In the genomic region with DNA sequence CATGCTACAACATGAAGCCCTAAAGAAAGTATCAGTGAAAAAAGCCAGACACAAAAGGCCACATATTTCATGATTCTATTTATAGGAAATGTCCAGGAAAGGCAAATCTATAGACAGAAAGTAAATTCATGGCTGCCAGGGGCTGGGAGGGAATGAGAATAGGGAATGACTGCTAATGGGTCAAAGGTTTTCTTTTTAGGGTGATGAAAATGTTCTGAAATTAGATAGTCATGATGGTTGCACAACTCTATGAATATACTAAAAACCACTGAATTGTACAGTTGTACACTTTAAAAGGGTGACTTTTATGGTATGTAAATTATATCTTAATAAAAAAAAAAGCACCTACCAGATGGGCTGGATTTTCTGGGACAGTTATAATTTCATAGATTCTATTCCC, we compare ENCODE assay signal across 20 cellular contexts.
"Had no signal": no experiment of that assay in that cellular context is flagged by ENCODE, and none has a peak within 500 bp of the region (broad histone marks: within the 10 kb centered on the region; RNA-seq: fewer than 3 reads in every experiment).

No MANE protein-coding gene starts in this region.

- H3K4me2 ChIP-seq: SK-N-SH had no signal

- H3K4me1 ChIP-seq: foreskin keratinocyte had no signal

- H3K27ac ChIP-seq: foreskin keratinocyte had no signal

- H3K9me3 ChIP-seq: SK-N-SH had no signal

- ATAC-seq: activated T-helper 17 cell treated with anti-CD3 and anti-CD28 coated beads, Interleukin-2, amount 50 U/mL, for 72 hours; foreskin keratinocyte; left ventricle myocardium superior; natural killer cell treated with Interleukin-12 subunit alpha and Interleukin-12 subunit beta and Interleukin-15 and Interleukin-18, amount 100 ng/mL, for 72 hours; right cardiac atrium; stimulated activated naive CD8-positive, alpha-beta T cell treated with anti-CD3 and anti-CD28 coated beads, Interleukin-15, Interleukin-2, amounts not matched to agents 100 U/mL and 50 U/mL, for 24 hours; T-cell had no signal

- H3K9me3 Mint-ChIP-seq: activated naive CD4-positive, alpha-beta T cell treated with anti-CD3 and anti-CD28 coated beads, Interleukin-2, amount 50 U/mL, for 24 hours; activated T-helper 17 cell treated with anti-CD3 and anti-CD28 coated beads, Interleukin-2, amount 50 U/mL, for 72 hours; natural killer cell treated with Interleukin-12 subunit alpha and Interleukin-12 subunit beta and Interleukin-15 and Interleukin-18, amount 100 ng/mL, for 72 hours; T-cell; type B pancreatic cell had no signal

- DNase-seq: activated CD4-positive, CD25-positive, alpha-beta regulatory T cell treated with anti-CD3 and anti-CD28 coated beads, Interleukin-2, amount 50 U/mL, for 72 hours; activated T-cell treated with anti-CD3 and anti-CD28 coated beads for 4 hours; amniotic stem cell; central memory CD4-positive, alpha-beta T cell; cortex of kidney; effector CD4-positive, alpha-beta T cell; foreskin keratinocyte; left ventricle myocardium superior; mesendoderm; occipital lobe; right cardiac atrium; SK-N-SH; stimulated activated naive CD8-positive, alpha-beta T cell treated with anti-CD3 and anti-CD28 coated beads, Interleukin-15, Interleukin-2, amounts not matched to agents 100 U/mL and 50 U/mL, for 24 hours; T-cell; T-helper 9 cell had no signal

- H3K27me3 ChIP-seq: foreskin keratinocyte had no signal

- H3K36me3 Mint-ChIP-seq: activated naive CD4-positive, alpha-beta T cell treated with anti-CD3 and anti-CD28 coated beads, Interleukin-2, amount 50 U/mL, for 24 hours; natural killer cell treated with Interleukin-12 subunit alpha and Interleukin-12 subunit beta and Interleukin-15 and Interleukin-18, amount 100 ng/mL, for 72 hours; T-cell; type B pancreatic cell had no signal

- H3K27me3 Mint-ChIP-seq: activated naive CD4-positive, alpha-beta T cell treated with anti-CD3 and anti-CD28 coated beads, Interleukin-2, amount 50 U/mL, for 24 hours; progenitor cell of endocrine pancreas; type B pancreatic cell had no signal

- H3K9ac ChIP-seq: SK-N-SH had no signal

- H3K4me3 Mint-ChIP-seq: activated naive CD4-positive, alpha-beta T cell treated with anti-CD3 and anti-CD28 coated beads, Interleukin-2, amount 50 U/mL, for 24 hours; activated T-helper 17 cell treated with anti-CD3 and anti-CD28 coated beads, Interleukin-2, amount 50 U/mL, for 72 hours; natural killer cell treated with Interleukin-12 subunit alpha and Interleukin-12 subunit beta and Interleukin-15 and Interleukin-18, amount 100 ng/mL, for 72 hours; T-cell; type B pancreatic cell had no signal
